ENCODE assay signal across 17 cellular contexts in genomic region chr1:26020941-26021646, GRCh38. TPM values are rescaled to one million over a fixed set of nuclear protein-coding genes. Genes with fewer than 3 reads are reported as not detected.
DNase-seq lines count a peak whose midpoint lies in the region; FAIRE-seq and TF ChIP-seq lines count a peak whose summit lies in the region.
"Had no signal": no experiment of that assay in that cellular context is flagged by ENCODE, and none has a peak within 500 bp of the region (broad histone marks: within the 10 kb centered on the region; RNA-seq: fewer than 3 reads in every experiment).

No MANE protein-coding gene starts in this region.

- CTCF ChIA-PET in MCF 10A (lab: Yijun Ruan, JAX) (no interaction called here), H1 (lab: Charles Lee; ENCODE audit: partially characterized antibody) (interaction anchor here (0.9 to 6.4 kb wide), 9 partner anchors 8 to 211 kb away, joined by 3 to 46 read pairs (median 10); partner anchors contain the start of gene PAFAH2)

- H3K79me2 ChIP-seq in H1 (ENCODE audit: control insufficient read depth in 1 of 2, insufficient read depth in 2 of 2, low read length in 2 of 2): no peaks in the 10 kb centered on the region

- no peak overlapping the region for H4K5ac ChIP-seq in H1 (ENCODE audit: insufficient read length, low read depth, low read length)

- H2AK5ac ChIP-seq in H1 (ENCODE audit: low read depth, low read length): peak overlapping the region; percentile 85

- H3K14ac ChIP-seq in H1 (ENCODE audit: insufficient read length): no peak overlapping the region

- TF ChIP-seq CTCF in breast epithelium (IDR thresholded peaks at IDR 0.05) (no peak), MCF 10A (IDR thresholded peaks at IDR 0.05; ENCODE audit: unreplicated experiment) (no peak), H1 (IDR thresholded peaks at IDR 0.05; ENCODE audit: control extremely low read depth in 1 of 3, insufficient read depth in 1 of 3, low read depth in 1 of 3, low read length in 3 of 3) (no peak), type B pancreatic cell (conservative IDR thresholded peaks at IDR 0.05) (no peak), Peyer's patch (IDR thresholded peaks at IDR 0.05) (no peak), esophagus squamous epithelium (IDR thresholded peaks at IDR 0.05) (no peak)

- H4K8ac ChIP-seq in H1 (ENCODE audit: extremely low read depth, insufficient read depth, low read length): no peak overlapping the region; the same call in 1 of the 2 replicates

- H3K9ac ChIP-seq in H1 (replicated peaks in 1 of 4; ENCODE audit: extremely low read depth in 1 of 4, low read depth in 3 of 4, low read length in 3 of 4): no peak overlapping the region

- H3K18ac ChIP-seq in H1 (ENCODE audit: extremely low read depth, low read length): no peak overlapping the region; the same call in 1 of the 2 replicates

- H3K56ac ChIP-seq in H1 (replicated peaks; ENCODE audit: insufficient read length, low read depth, low read length): no peak overlapping the region

- no peak for DNase-seq in breast epithelium (ENCODE audit: low spot score in 2 of 2)
- DNase-seq in MCF 10A (ENCODE audit: unreplicated experiment): no peak
- DNase-seq in H1 (ENCODE audit: low read depth in 1 of 2, low spot score in 2 of 2): no peak
- peak; percentile 94 for DNase-seq in myocyte (ENCODE audit: low read depth)
- DNase-seq in type B pancreatic cell (ENCODE audit: extremely low spot score, unreplicated experiment): no peak
- no peak for DNase-seq in superior temporal gyrus (ENCODE audit: extremely low spot score)
- DNase-seq in Peyer's patch: no peak
- no peak for DNase-seq in esophagus squamous epithelium (lab: John Stamatoyannopoulos, UW)
- DNase-seq: activated CD4-positive, alpha-beta T cell treated with anti-CD3 and anti-CD28 coated beads, Interleukin-2, amount 10 ng/mL, durations not matched to agents 7 days and 5 days; activated T-cell treated with anti-CD3 and anti-CD28 coated beads, Interleukin-2, amount 50 U/mL, for 24 hours; Calu3; NCI-H1930; NCI-H774; RPMI8226; sigmoid colon; stimulated activated naive CD8-positive, alpha-beta T cell treated with anti-CD3 and anti-CD28 coated beads, Interleukin-15, amount 100 ng/mL, for 72 hours had no signal

- no TSS peak for BruUV-seq in MCF 10A (replicated peaks; lab: Mats Ljungman, UMichigan)

- TF ChIP-seq RAD21 in H1 (IDR thresholded peaks at IDR 0.05 in 1 of 2, conservative IDR thresholded peaks at IDR 0.05 in 1 of 2; ENCODE audit: low read depth in 2 of 2, low read length in 2 of 2): no peak

- peaks cover 3% of the 10 kb centered on the region; the same call in 1 of the 2 replicates for H3K23me2 ChIP-seq in H1 (ENCODE audit: low read depth, low read length)

- H2AFZ ChIP-seq in H1 (ENCODE audit: low read length): no peak overlapping the region

- peaks cover 4 to 9% of the 10 kb centered on the region in 2 donors for H3K4me1 ChIP-seq in breast epithelium
- peaks cover 0 to 19% (median 12%) of the 10 kb centered on the region in 4 experiments; a peak in 6 of 7 replicates for H3K4me1 ChIP-seq in H1 (replicated peaks in 1 of 4; ENCODE audit: control insufficient read depth in 3 of 4, insufficient read depth in 4 of 4, low read length in 3 of 4)
- no peaks in the 10 kb centered on the region for H3K4me1 ChIP-seq in Peyer's patch
- H3K4me1 ChIP-seq in esophagus squamous epithelium: peaks cover 0 to 12% (median 5%) of the 10 kb centered on the region in 3 donors

- H3K36me3 ChIP-seq in breast epithelium (no peaks in the 10 kb centered on the region), H1 (ENCODE audit: control insufficient read depth in 2 of 4, insufficient read depth in 4 of 4, low read length in 3 of 4) (no peaks in the 10 kb centered on the region), Peyer's patch (no peaks in the 10 kb centered on the region), esophagus squamous epithelium (no peaks in the 10 kb centered on the region)
- H3K36me3 ChIP-seq: sigmoid colon had no signal

- H3K4me1 Mint-ChIP-seq in MCF 10A (ENCODE audit: insufficient read depth, unreplicated experiment) (no peaks in the 10 kb centered on the region), type B pancreatic cell (ENCODE audit: unreplicated experiment) (peaks cover 32% of the 10 kb centered on the region)

- no peak overlapping the region for H3K23ac ChIP-seq in H1 (ENCODE audit: insufficient read length)

- intact Hi-C loops in breast epithelium (cut with DNase I; ENCODE audit: low total_unique reads) (no loop called here), MCF 10A (cut with micrococcal nuclease) (no loop called here), esophagus squamous epithelium (cut with DNase I) (no loop called here)

- no peak overlapping the region for H3K4ac ChIP-seq in H1 (replicated peaks; ENCODE audit: insufficient read length, low read depth, low read length)

- peak overlapping the region in 2 of 3 donors; percentile 51 to 62 for H3K4me3 ChIP-seq in breast epithelium
- H3K4me3 ChIP-seq in H1 (ENCODE audit: extremely low read depth in 1 of 4, insufficient read depth in 2 of 4, low read depth in 3 of 4, low read length in 4 of 4): peak overlapping the region in 1 of 4 experiments; percentile 55; a peak in 2 of 8 replicates
- H3K4me3 ChIP-seq in Peyer's patch: no peak overlapping the region
- H3K4me3 ChIP-seq in esophagus squamous epithelium: peak overlapping the region in 1 of 4 donors; percentile 4

- H3K36me3 Mint-ChIP-seq in MCF 10A (ENCODE audit: insufficient read depth, unreplicated experiment) (no peaks in the 10 kb centered on the region), type B pancreatic cell (no peaks in the 10 kb centered on the region)

- POLR2A ChIA-PET in MCF 10A (lab: Yijun Ruan, JAX): no interaction called here
- POLR2A ChIA-PET in H1 (lab: Charles Lee; ENCODE audit: partially characterized antibody): interaction anchor here (0.6 to 1.9 kb wide), 4 partner anchors 8 to 126 kb away, joined by 4 to 5 read pairs (median 4); no protein-coding TSS in a partner anchor

- H3K27ac ChIP-seq in breast epithelium (peak overlapping the region; percentile 21 to 43), H1 (ENCODE audit: low read depth, low read length) (no peak overlapping the region), Peyer's patch (no peak overlapping the region), esophagus squamous epithelium (no peak overlapping the region)

- H3K9me3 Mint-ChIP-seq in MCF 10A (ENCODE audit: unreplicated experiment): no peaks in the 10 kb centered on the region
- no peaks in the 10 kb centered on the region for H3K9me3 Mint-ChIP-seq in type B pancreatic cell
- H3K9me3 Mint-ChIP-seq: activated CD4-positive, alpha-beta T cell treated with anti-CD3 and anti-CD28 coated beads, Interleukin-2, amount 10 ng/mL, durations not matched to agents 7 days and 5 days; activated T-cell treated with anti-CD3 and anti-CD28 coated beads, Interleukin-2, amount 50 U/mL, for 24 hours; stimulated activated naive CD8-positive, alpha-beta T cell treated with anti-CD3 and anti-CD28 coated beads, Interleukin-15, amount 100 ng/mL, for 72 hours had no signal

- H3K4me2 ChIP-seq in H1 (ENCODE audit: insufficient read depth in 1 of 2, low read depth in 2 of 2, low read length in 2 of 2): peak overlapping the region; percentile 17 to 74; a peak in 2 of 4 replicates

- no peak overlapping the region for H2BK120ac ChIP-seq in H1 (replicated peaks; ENCODE audit: low read depth, low read length)

- H4K91ac ChIP-seq in H1 (replicated peaks; ENCODE audit: insufficient read length, low read length): peak overlapping the region; percentile 31

- no peak overlapping the region for H2BK20ac ChIP-seq in H1 (ENCODE audit: low read length)

- H4K20me1 ChIP-seq in H1 (replicated peaks in 1 of 2; ENCODE audit: control insufficient read depth in 1 of 2, insufficient read depth in 2 of 2, low read length in 2 of 2): no peaks in the 10 kb centered on the region

- H3K27me3 ChIP-seq in breast epithelium (no peaks in the 10 kb centered on the region), H1 (replicated peaks in 1 of 4; ENCODE audit: control insufficient read depth in 3 of 4, extremely low read depth in 1 of 4, insufficient read depth in 3 of 4, low read length in 3 of 4) (no peaks in the 10 kb centered on the region), Peyer's patch (no peaks in the 10 kb centered on the region), esophagus squamous epithelium (no peaks in the 10 kb centered on the region)
- H3K27me3 ChIP-seq: sigmoid colon had no signal

- H3K27me3 Mint-ChIP-seq in MCF 10A (ENCODE audit: insufficient read depth, unreplicated experiment) (no peaks in the 10 kb centered on the region), type B pancreatic cell (no peaks in the 10 kb centered on the region)
- H3K27me3 Mint-ChIP-seq: activated T-cell treated with anti-CD3 and anti-CD28 coated beads, Interleukin-2, amount 50 U/mL, for 24 hours had no signal

- no peaks in the 10 kb centered on the region for H3K9me3 ChIP-seq in breast epithelium
- no peaks in the 10 kb centered on the region for H3K9me3 ChIP-seq in H1 (ENCODE audit: insufficient read depth in 2 of 2, low read depth in 1 of 2, low read length in 1 of 2)
- no peaks in the 10 kb centered on the region for H3K9me3 ChIP-seq in Peyer's patch
- no peaks in the 10 kb centered on the region for H3K9me3 ChIP-seq in esophagus squamous epithelium
- H3K9me3 ChIP-seq: sigmoid colon had no signal

- H3K4me3 Mint-ChIP-seq in MCF 10A (ENCODE audit: unreplicated experiment) (no peak overlapping the region), type B pancreatic cell (peak overlapping the region; percentile 90)
- H3K4me3 Mint-ChIP-seq: activated CD4-positive, alpha-beta T cell treated with anti-CD3 and anti-CD28 coated beads, Interleukin-2, amount 10 ng/mL, durations not matched to agents 7 days and 5 days; activated T-cell treated with anti-CD3 and anti-CD28 coated beads, Interleukin-2, amount 50 U/mL, for 24 hours; stimulated activated naive CD8-positive, alpha-beta T cell treated with anti-CD3 and anti-CD28 coated beads, Interleukin-15, amount 100 ng/mL, for 72 hours had no signal

- 82% methylated on average over 5 of the region's 6 CpGs; no CpG with 5 or more reads in 1 of the 2 experiments for WGBS in H1 (ENCODE audit: extremely low coverage in 1 of 2, insufficient coverage in 1 of 2, insufficient read length in 1 of 2, insufficient replicate concordance in 2 of 2, low coverage in 1 of 2, low lambda C conversion rate in 2 of 2, missing lambda C conversion rate in 1 of 2), 2 experiments
- WGBS in esophagus squamous epithelium, 2 donors: 62 to 92% methylated on average over 2 to 3 of the region's 6 CpGs

- 0 out of 2 replicates have a peak overlapping the region, but pooled peaks have one; percentile 50 for H2BK12ac ChIP-seq in H1 (ENCODE audit: low read depth, low read length)

- TF ChIP-seq EP300 in H1 (IDR thresholded peaks at IDR 0.05; ENCODE audit: borderline replicate concordance in 1 of 2, low read depth in 2 of 2, low read length in 2 of 2): no peak

- H2BK5ac ChIP-seq in H1 (ENCODE audit: low read depth, low read length): peak overlapping the region; percentile 32; the same call in 1 of the 2 replicates

- peak overlapping the region; percentile 95; the same call in 1 of the 2 replicates for H2BK15ac ChIP-seq in H1 (ENCODE audit: low read length)

- H3K27ac Mint-ChIP-seq in MCF 10A (ENCODE audit: low read depth, unreplicated experiment): no peak overlapping the region
- peak overlapping the region; percentile 78 for H3K27ac Mint-ChIP-seq in type B pancreatic cell
- H3K27ac Mint-ChIP-seq: activated CD4-positive, alpha-beta T cell treated with anti-CD3 and anti-CD28 coated beads, Interleukin-2, amount 10 ng/mL, durations not matched to agents 7 days and 5 days; activated T-cell treated with anti-CD3 and anti-CD28 coated beads, Interleukin-2, amount 50 U/mL, for 24 hours had no signal

- no peaks in the 10 kb centered on the region for H3K79me1 ChIP-seq in H1 (ENCODE audit: low read depth, low read length)

- TF ChIP-seq POLR2A in breast epithelium (IDR thresholded peaks at IDR 0.05): no peak
- no peak for TF ChIP-seq POLR2A in H1 (IDR thresholded peaks at IDR 0.05; ENCODE audit: control extremely low read depth in 1 of 2, low read depth in 2 of 2, low read length in 2 of 2)
- no peak for TF ChIP-seq POLR2A in Peyer's patch (IDR thresholded peaks at IDR 0.05)
- TF ChIP-seq POLR2A in esophagus squamous epithelium (IDR thresholded peaks at IDR 0.05): no peak

- no peak for FAIRE-seq in H1 (lab: Jason Lieb, UNC)
- FAIRE-seq: A204.1 had no signal

RNA-seq across cellular contexts. Expression of gene EXTL1, which starts 0.5 kb away (rescaled TPM):
- total RNA-seq in breast epithelium (1 to 10 TPM in 1 of 3 donors, under 1 TPM in 1, not detected in 1; 0.98 to 2.8 TPM), MCF 10A (2022) (not detected in 2 replicates), myocyte (12.8 and 20.1 TPM in 2 replicates), type B pancreatic cell (ENCODE audit: low replicate concordance) (0.31 and 4.2 TPM in 2 replicates), Peyer's patch (not detected), esophagus squamous epithelium (not detected)
- total RNA-seq in H1 (2021; fragmentation: NEBNext Ultra II Directional; extraction: Animal tissue kit (Norgen Biotek cat#: 25700)): 1.2 and 1.3 TPM in 2 replicates
- 0.89 and 2.0 TPM in 2 replicates for polyA plus RNA-seq in H1 (2011; rRNA removed)
- 1.2 TPM for polyA plus RNA-seq in H1 (2011; cell fraction: cytosol; rRNA removed)
- polyA plus RNA-seq in H1 (2011; cell fraction: nucleus; rRNA removed): 3.4 TPM
- 0.34 to 0.88 TPM (median 0.71 TPM) in 4 replicates for polyA plus RNA-seq in H1 (2012, experiment 1 of 2)
- 0.60 TPM for polyA plus RNA-seq in H1 (2012, experiment 2 of 2)
- 0.41 TPM for polyA plus RNA-seq in H1 (2013, experiment 1 of 2)
- polyA plus RNA-seq in H1 (2013, experiment 2 of 2): 0.33 TPM
- polyA minus RNA-seq in H1 (2011; rRNA and poly(A)+ RNA removed): 2.3 and 2.8 TPM in 2 replicates
- not detected for polyA minus RNA-seq in H1 (2011; cell fraction: cytosol; rRNA and poly(A)+ RNA removed)
- polyA minus RNA-seq in H1 (2011; cell fraction: nucleus; rRNA and poly(A)+ RNA removed): 6.6 TPM
- polyA plus RNA-seq in myocyte (2012): 56.8 TPM
- total RNA-seq: activated CD4-positive, alpha-beta T cell treated with anti-CD3 and anti-CD28 coated beads, Interleukin-2, amount 10 ng/mL, durations not matched to agents 7 days and 5 days; Calu3 had no signal

RNA-seq across cellular contexts. Expression of gene PAFAH2, which starts 23.2 kb away (rescaled TPM):
- total RNA-seq in breast epithelium (10 to 100 TPM in 1 of 3 donors, 1 to 10 TPM in 2; 8.2 to 19.9 (median 9.8) TPM), MCF 10A (2022) (12.8 and 22.3 TPM in 2 replicates), myocyte (18.0 and 45.2 TPM in 2 replicates), type B pancreatic cell (ENCODE audit: low replicate concordance) (16.7 and 21.1 TPM in 2 replicates), Peyer's patch (10 to 100 TPM; 15.7 to 57.8 (median 48.4) TPM), esophagus squamous epithelium (10 to 100 TPM in 3 of 4 donors, 1 to 10 TPM in 1; 8.3 to 17.2 (median 11.7) TPM)
- 7.6 and 9.3 TPM in 2 replicates for total RNA-seq in H1 (2021; fragmentation: NEBNext Ultra II Directional; extraction: Animal tissue kit (Norgen Biotek cat#: 25700))
- polyA plus RNA-seq in H1 (2011; rRNA removed): 7.7 and 15.6 TPM in 2 replicates
- polyA plus RNA-seq in H1 (2011; cell fraction: cytosol; rRNA removed): 11.2 TPM
- 7.6 TPM for polyA plus RNA-seq in H1 (2011; cell fraction: nucleus; rRNA removed)
- polyA plus RNA-seq in H1 (2012, experiment 1 of 2): 7.8 to 9.2 TPM (median 8.0 TPM) in 4 replicates
- 5.3 TPM for polyA plus RNA-seq in H1 (2012, experiment 2 of 2)
- 4.8 TPM for polyA plus RNA-seq in H1 (2013, experiment 1 of 2)
- 4.5 TPM for polyA plus RNA-seq in H1 (2013, experiment 2 of 2)
- 12.3 TPM in 2 replicates for polyA minus RNA-seq in H1 (2011; rRNA and poly(A)+ RNA removed)
- polyA minus RNA-seq in H1 (2011; cell fraction: cytosol; rRNA and poly(A)+ RNA removed): 7.9 TPM
- 4.5 TPM for polyA minus RNA-seq in H1 (2011; cell fraction: nucleus; rRNA and poly(A)+ RNA removed)
- 19.3 TPM for polyA plus RNA-seq in myocyte (2012)

RNA-seq across cellular contexts. Expression of gene SLC30A2, which starts 24.8 kb away (rescaled TPM):
- 1 to 10 TPM in 1 of 3 donors, under 1 TPM in 2; 0.16 to 1.3 (median 0.33) TPM for total RNA-seq in breast epithelium
- not detected in 2 replicates for total RNA-seq in MCF 10A (2022)
- 0.19 TPM in 1 of 2 replicates, not detected in the other for total RNA-seq in H1 (2021; fragmentation: NEBNext Ultra II Directional; extraction: Animal tissue kit (Norgen Biotek cat#: 25700))
- polyA plus RNA-seq in H1 (2011; rRNA removed): 0.76 and 0.78 TPM in 2 replicates
- 0.58 TPM for polyA plus RNA-seq in H1 (2011; cell fraction: cytosol; rRNA removed)
- 0.57 TPM for polyA plus RNA-seq in H1 (2011; cell fraction: nucleus; rRNA removed)
- polyA plus RNA-seq in H1 (2012, experiment 1 of 2): 0.07 to 0.81 TPM (median 0.43 TPM) in 4 replicates
- polyA plus RNA-seq in H1 (2012, experiment 2 of 2): not detected
- polyA plus RNA-seq in H1 (2013, experiment 1 of 2): 0.06 TPM
- 0.09 TPM for polyA plus RNA-seq in H1 (2013, experiment 2 of 2)
- 0.88 TPM in 2 replicates for polyA minus RNA-seq in H1 (2011; rRNA and poly(A)+ RNA removed)
- not detected for polyA minus RNA-seq in H1 (2011; cell fraction: cytosol; rRNA and poly(A)+ RNA removed)
- 0.20 TPM for polyA minus RNA-seq in H1 (2011; cell fraction: nucleus; rRNA and poly(A)+ RNA removed)
- total RNA-seq in myocyte: 0.10 and 0.21 TPM in 2 replicates
- 0.54 TPM for polyA plus RNA-seq in myocyte (2012)
- total RNA-seq in type B pancreatic cell (ENCODE audit: low replicate concordance): 4.4 and 24.4 TPM in 2 replicates
- 10 to 100 TPM in 1 of 4 donors, 1 to 10 TPM in 1, under 1 TPM in 1, not detected in 1; 0.18 to 13.2 (median 1.7) TPM for total RNA-seq in Peyer's patch
- not detected for total RNA-seq in esophagus squamous epithelium
- total RNA-seq: activated CD4-positive, alpha-beta T cell treated with anti-CD3 and anti-CD28 coated beads, Interleukin-2, amount 10 ng/mL, durations not matched to agents 7 days and 5 days; Calu3 had no signal

RNA-seq across cellular contexts. Expression of gene TRIM63, which starts 46.3 kb away (rescaled TPM):
- total RNA-seq in breast epithelium (1 to 10 TPM in 2 of 3 donors, not detected in 1; 2.2 to 4.0 TPM), MCF 10A (2022) (not detected in 2 replicates), myocyte (18.6 and 26.2 TPM in 2 replicates), type B pancreatic cell (ENCODE audit: low replicate concordance) (1.7 and 4.1 TPM in 2 replicates), Peyer's patch (under 1 TPM in 2 of 4 donors, not detected in 2; 0.53 to 0.95 TPM), esophagus squamous epithelium (1 to 10 TPM in 1 of 4 donors, under 1 TPM in 1, not detected in 2; 0.23 to 1.7 TPM)
- total RNA-seq in H1 (2021; fragmentation: NEBNext Ultra II Directional; extraction: Animal tissue kit (Norgen Biotek cat#: 25700)): not detected in 2 replicates
- not detected in 2 replicates for polyA plus RNA-seq in H1 (2011; rRNA removed)
- polyA plus RNA-seq in H1 (2011; cell fraction: cytosol; rRNA removed): not detected
- not detected for polyA plus RNA-seq in H1 (2011; cell fraction: nucleus; rRNA removed)
- polyA plus RNA-seq in H1 (2012, experiment 1 of 2): not detected in 4 replicates
- polyA plus RNA-seq in H1 (2012, experiment 2 of 2): not detected
- polyA plus RNA-seq in H1 (2013, experiment 1 of 2): not detected
- 0.04 TPM for polyA plus RNA-seq in H1 (2013, experiment 2 of 2)
- not detected in 2 replicates for polyA minus RNA-seq in H1 (2011; rRNA and poly(A)+ RNA removed)
- not detected for polyA minus RNA-seq in H1 (2011; cell fraction: cytosol; rRNA and poly(A)+ RNA removed)
- not detected for polyA minus RNA-seq in H1 (2011; cell fraction: nucleus; rRNA and poly(A)+ RNA removed)
- polyA plus RNA-seq in myocyte (2012): 9.7 TPM
- total RNA-seq: Calu3 had no signal

Comparison
In these comparisons a context has a peak if more than half of its experiments do, and no peak if none do; other contexts are left out.
1. H3K27ac ChIP-seq: peak in breast epithelium (2 of 2); none in H1 (single experiment), Peyer's patch (0 of 4) and esophagus squamous epithelium (0 of 4).
2. H3K4me3 ChIP-seq: peak in breast epithelium (2 of 3); none in Peyer's patch (0 of 4).